6 cellular contexts compared by ENCODE assay signal in the genomic region with DNA sequence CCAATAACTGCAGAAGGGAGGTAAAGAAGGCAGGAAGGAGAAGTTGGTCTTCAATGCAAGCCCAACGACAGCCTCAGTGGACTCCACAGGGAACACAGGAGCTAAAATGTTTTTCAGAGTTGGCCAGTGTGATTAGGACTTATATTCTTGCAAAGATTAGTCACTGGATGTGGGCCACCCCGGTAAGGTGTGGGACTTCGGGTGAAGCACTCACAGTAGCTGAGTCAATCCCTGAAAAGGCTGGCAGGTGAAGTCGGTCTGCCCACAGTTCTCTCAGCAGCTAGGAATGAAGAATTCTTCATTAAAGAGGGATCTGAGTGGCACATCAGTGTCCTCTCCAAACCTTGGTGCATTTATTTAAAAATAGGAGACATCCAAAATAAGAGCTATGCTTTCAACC.
"Had no signal": no experiment of that assay in that cellular context is flagged by ENCODE, and none has a peak within 500 bp of the region (broad histone marks: within the 10 kb centered on the region; RNA-seq: fewer than 3 reads in every experiment).

No MANE protein-coding gene starts in this region.

- DNase-seq: IMR-90, KBM-7 had no signal

- H3K4me3 ChIP-seq: K562 had no signal

- H3K27ac ChIP-seq: HL-60 had no signal

- FAIRE-seq: HepG2, HTR-8/SVneo, K562 had no signal

- ATAC-seq: HepG2, K562 had no signal
